16 cellular contexts compared by ENCODE assay signal in genomic region chr6:28907394-28907793, GRCh38. TPM values are rescaled to one million over a fixed set of nuclear protein-coding genes. Genes with fewer than 3 reads are reported as not detected.
A peak's percentile ranks its signal among the peaks of the same experiment; 100 is the strongest.
DNase-seq lines count a peak whose midpoint lies in the region; ATAC-seq, FAIRE-seq and TF ChIP-seq lines count a peak whose summit lies in the region.
"Had no signal": no experiment of that assay in that cellular context is flagged by ENCODE, and none has a peak within 500 bp of the region (broad histone marks: within the 10 kb centered on the region; RNA-seq: fewer than 3 reads in every experiment).

No MANE protein-coding gene starts in this region.

- no peak for FAIRE-seq in kidney (lab: Jason Lieb, UNC)
- FAIRE-seq: colon had no signal

- no peak overlapping the region for H3K9ac ChIP-seq in kidney (ENCODE audit: low read length in 2 of 2)

- peaks cover 34% of the 10 kb centered on the region for H4K20me1 ChIP-seq in GM23338 (replicated peaks; ENCODE audit: insufficient read depth)

- no peaks in the 10 kb centered on the region for H3K9me3 Mint-ChIP-seq in GM23338
- H3K9me3 Mint-ChIP-seq: activated naive CD4-positive, alpha-beta T cell treated with anti-CD3 and anti-CD28 coated beads, Interleukin-2, amount 10 ng/mL, durations not matched to agents 7 days and 5 days; memory B cell had no signal

- H3K4me3 ChIP-seq in coronary artery (no peak overlapping the region), neutrophil (ENCODE audit: low read depth in 1 of 2, low read length in 1 of 2) (peak overlapping the region in 1 of 2 experiments; percentile 8), kidney (ENCODE audit: low read length in 2 of 2) (no peak overlapping the region), GM23338 (no peak overlapping the region)

- no peak overlapping the region for H2AFZ ChIP-seq in GM23338

- H3K4me3 Mint-ChIP-seq in GM23338, result no peak overlapping the region
- H3K4me3 Mint-ChIP-seq: activated CD8-positive, alpha-beta memory T cell treated with anti-CD3 and anti-CD28 coated beads, Interleukin-2, amount 10 ng/mL, durations not matched to agents 7 days and 5 days; activated naive CD4-positive, alpha-beta T cell treated with anti-CD3 and anti-CD28 coated beads, Interleukin-2, amount 10 ng/mL, durations not matched to agents 7 days and 5 days; memory B cell had no signal

- H3F3A ChIP-seq in GM23338 (replicated peaks; ENCODE audit: low read depth), result peaks cover 9% of the 10 kb centered on the region; the same call in 1 of the 2 replicates

- peaks cover 33 to 38% of the 10 kb centered on the region in 2 experiments for H3K4me1 ChIP-seq in neutrophil (ENCODE audit: control insufficient read depth in 1 of 2, insufficient read depth in 1 of 2, low read depth in 1 of 2, low read length in 1 of 2)
- no peaks in the 10 kb centered on the region for H3K4me1 ChIP-seq in kidney (ENCODE audit: control insufficient read depth in 1 of 2, insufficient read depth in 1 of 2, low read depth in 1 of 2, low read length in 2 of 2)
- no peaks in the 10 kb centered on the region for H3K4me1 ChIP-seq in GM23338 (ENCODE audit: insufficient read depth)

- H3K4me1 Mint-ChIP-seq in GM23338, result no peaks in the 10 kb centered on the region
- H3K4me1 Mint-ChIP-seq: activated naive CD4-positive, alpha-beta T cell treated with anti-CD3 and anti-CD28 coated beads, Interleukin-2, amount 10 ng/mL, durations not matched to agents 7 days and 5 days; memory B cell had no signal

- peaks cover 96% of the 10 kb centered on the region for H3K36me3 Mint-ChIP-seq in GM23338 (ENCODE audit: low read depth)

- peaks cover 73% of the 10 kb centered on the region for H3K36me3 ChIP-seq in neutrophil
- H3K36me3 ChIP-seq in kidney (ENCODE audit: control insufficient read depth in 1 of 2, insufficient read depth in 2 of 2, low read length in 2 of 2), result peaks cover 52 to 59% of the 10 kb centered on the region in 2 donors
- peaks cover 88% of the 10 kb centered on the region for H3K36me3 ChIP-seq in GM23338 (ENCODE audit: insufficient read depth)

- TF ChIP-seq CTCF in AG09319 (IDR thresholded peaks at IDR 0.05; ENCODE audit: low read depth, low read length) (no peak), coronary artery (IDR thresholded peaks at IDR 0.05) (no peak), neutrophil (IDR thresholded peaks at IDR 0.05) (no peak), kidney (IDR thresholded peaks at IDR 0.05; ENCODE audit: borderline replicate concordance, extremely low read depth, insufficient read depth) (no peak), GM23338 (conservative IDR thresholded peaks at IDR 0.05; ENCODE audit: low read depth in 2 of 2) (no peak)

- no peaks in the 10 kb centered on the region for H3K27me3 Mint-ChIP-seq in GM23338 (ENCODE audit: insufficient read depth, low read depth, poor library complexity)
- H3K27me3 Mint-ChIP-seq: activated CD8-positive, alpha-beta memory T cell treated with anti-CD3 and anti-CD28 coated beads, Interleukin-2, amount 10 ng/mL, durations not matched to agents 7 days and 5 days; activated naive CD4-positive, alpha-beta T cell treated with anti-CD3 and anti-CD28 coated beads, Interleukin-2, amount 10 ng/mL, durations not matched to agents 7 days and 5 days; memory B cell had no signal

- H3K9me3 ChIP-seq in neutrophil, result no peaks in the 10 kb centered on the region
- H3K9me3 ChIP-seq in kidney (ENCODE audit: control insufficient read depth in 1 of 2, low read length in 2 of 2), result no peaks in the 10 kb centered on the region

- H3K79me2 ChIP-seq in GM23338 (replicated peaks; ENCODE audit: insufficient read depth), result 0 out of 2 replicates have a peak, but pooled peaks cover 6% of the 10 kb centered on the region

- H3K27ac Mint-ChIP-seq in GM23338, result no peak overlapping the region
- H3K27ac Mint-ChIP-seq: activated CD8-positive, alpha-beta memory T cell treated with anti-CD3 and anti-CD28 coated beads, Interleukin-2, amount 10 ng/mL, durations not matched to agents 7 days and 5 days; activated naive CD4-positive, alpha-beta T cell treated with anti-CD3 and anti-CD28 coated beads, Interleukin-2, amount 10 ng/mL, durations not matched to agents 7 days and 5 days; memory B cell had no signal

- DNase-seq in AG09319 (ENCODE audit: extremely low read depth, low read depth) (peak; percentile 25), RKO (ENCODE audit: low spot score) (peak; percentile 39), coronary artery (ENCODE audit: low spot score) (no peak), kidney (no peak), GM23338 (ENCODE audit: low spot score) (no peak), NCI-H1694 (lab: John Stamatoyannopoulos, UW) (no peak)
- DNase-seq: activated CD4-positive, CD25-positive, alpha-beta regulatory T cell; activated CD8-positive, alpha-beta memory T cell treated with anti-CD3 and anti-CD28 coated beads, Interleukin-2, amount 10 ng/mL, durations not matched to agents 7 days and 5 days; activated naive CD4-positive, alpha-beta T cell treated with anti-CD3 and anti-CD28 coated beads, Interleukin-2, amount 10 ng/mL, durations not matched to agents 7 days and 5 days; NCI-H1930; NCI-H510A; stimulated activated naive CD4-positive, alpha-beta T cell had no signal

- intact Hi-C loops in kidney (cut with DNase I), result no loop called here

- ATAC-seq in GM23338, result no peak
- ATAC-seq in HG03457 (IDR thresholded peaks at IDR 0.05; ENCODE audit: unreplicated experiment), result no peak
- ATAC-seq: activated CD8-positive, alpha-beta memory T cell treated with anti-CD3 and anti-CD28 coated beads, Interleukin-2, amount 10 ng/mL, durations not matched to agents 7 days and 5 days had no signal

- H3K9me2 ChIP-seq in GM23338 (ENCODE audit: insufficient read depth), result no peaks in the 10 kb centered on the region

- no peak overlapping the region for H3K4me2 ChIP-seq in GM23338

- H3K27me3 ChIP-seq in neutrophil (no peaks in the 10 kb centered on the region), GM23338 (ENCODE audit: insufficient read depth) (no peaks in the 10 kb centered on the region)

- H3K27ac ChIP-seq in coronary artery, result peak overlapping the region; percentile 54 to 63
- H3K27ac ChIP-seq in neutrophil, result peak overlapping the region; percentile 85
- H3K27ac ChIP-seq in kidney (ENCODE audit: low read depth in 2 of 2, low read length in 2 of 2), result no peak overlapping the region
- H3K27ac ChIP-seq in GM23338 (ENCODE audit: low read depth), result no peak overlapping the region; the same call in 1 of the 2 replicates

TF ChIP-seq in GM23338, 12 proteins besides CTCF, POLR2A, EP300 and RAD21 (continues in another document):
- TF ChIP-seq ZNF462 (CRISPR knock-in tag; IDR thresholded peaks at IDR 0.05), result no peak

RNA-seq across cellular contexts. Expression of gene TRIM27, which starts 16.4 kb away (rescaled TPM):
- total RNA-seq in kidney, result 47.7 TPM
- polyA plus RNA-seq in kidney (ENCODE audit: insufficient read depth, low read depth, low replicate concordance) (33.9 TPM), GM23338 (2016; fragmentation: Nextera tagmentation; extraction: Ambion mirVana) (43.1 and 47.9 TPM in 2 replicates)
- 98.4 and 127 TPM in 2 replicates for total RNA-seq in GM23338 (2014; rRNA removed; shearing (Covaris generic))

Comparison
In these comparisons a context has a peak if more than half of its experiments do, and no peak if none do; other contexts are left out.
1. DNase-seq: peak in AG09319 (single experiment) and RKO (single experiment); none in coronary artery (single experiment), kidney (single experiment), GM23338 (single experiment) and NCI-H1694 (single experiment).
2. H3K27ac ChIP-seq: peak in coronary artery (2 of 2) and neutrophil (single experiment); none in kidney (0 of 2) and GM23338 (single experiment).